In the genomic region with DNA sequence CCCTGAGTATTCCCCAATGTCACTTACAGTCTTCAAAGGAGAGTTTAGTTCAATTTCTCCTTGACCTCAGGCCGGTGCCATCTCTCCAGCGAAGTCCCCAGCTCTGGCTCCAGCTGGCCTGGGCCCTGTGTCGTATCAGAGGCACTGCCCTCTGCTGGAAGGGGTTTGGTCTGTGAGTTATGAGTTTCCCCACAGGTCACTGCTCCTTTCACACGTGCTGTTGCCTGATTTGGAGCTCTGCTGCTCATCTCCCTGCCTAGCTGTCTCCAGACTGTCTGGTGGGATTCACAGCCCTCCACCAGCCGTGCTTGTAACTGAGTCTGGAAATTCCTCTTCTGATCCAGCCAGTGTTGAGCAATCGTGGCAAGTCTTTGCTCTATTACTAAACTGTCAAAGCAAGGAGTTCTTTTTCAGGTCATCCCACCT, we compare ENCODE assay signal across 8 cellular contexts.
DNase-seq lines count a peak whose midpoint lies in the region; ATAC-seq and TF ChIP-seq lines count a peak whose summit lies in the region.

TSS of gene RAP2C (minus strand) at position 105 of the 426 bp plus-strand sequence. CDS start 2,179 bp downstream, outside the sequence.

- peak; percentile 47 for TF ChIP-seq CTCF in WI38 (IDR thresholded peaks at IDR 0.05; ENCODE audit: low read depth, low read length)

- peak; percentile 62 for ATAC-seq in GM18867 (IDR thresholded peaks at IDR 0.05; ENCODE audit: unreplicated experiment)
- peak; percentile 58 for ATAC-seq in HG03095 (IDR thresholded peaks at IDR 0.05; ENCODE audit: unreplicated experiment)

- DNase-seq in ACHN = peak; percentile 59
- DNase-seq in NCI-H2196 (lab: John Stamatoyannopoulos, UW; ENCODE audit: unreplicated experiment) = peak; percentile 50
- peak; percentile 47 for DNase-seq in central memory CD4-positive, alpha-beta T cell
- DNase-seq in inferior parietal cortex (ENCODE audit: extremely low spot score) = peak; percentile 66
- peak; percentile 5 to 34 for DNase-seq in stimulated activated CD4-positive, alpha-beta T cell treated with anti-CD3 and anti-CD28 coated beads, Interleukin-12 subunit alpha, Interleukin-12 subunit beta, amount 100 ng/mL, for 24 hours (ENCODE audit: low read depth in 2 of 2)

- in situ Hi-C loops in ACHN (cut with HindIII; ENCODE audit: low pct_ligation_motif_present, low pct_unique_long_range_greater_than_20kb, low sequenced_read_pairs) = no loop called here

- peak within 1 kb of the TSS; percentile 69 for H3K4me3 ChIP-seq in WI38 (ENCODE audit: low read depth, low read length)

Comparison
In these comparisons a context has a peak if more than half of its experiments do, and no peak if none do; other contexts are left out.
1. Peak in every context shown above with its lines: DNase-seq, ATAC-seq and H3K4me3 ChIP-seq.